19 cellular contexts compared by ENCODE assay signal in the genomic region with DNA sequence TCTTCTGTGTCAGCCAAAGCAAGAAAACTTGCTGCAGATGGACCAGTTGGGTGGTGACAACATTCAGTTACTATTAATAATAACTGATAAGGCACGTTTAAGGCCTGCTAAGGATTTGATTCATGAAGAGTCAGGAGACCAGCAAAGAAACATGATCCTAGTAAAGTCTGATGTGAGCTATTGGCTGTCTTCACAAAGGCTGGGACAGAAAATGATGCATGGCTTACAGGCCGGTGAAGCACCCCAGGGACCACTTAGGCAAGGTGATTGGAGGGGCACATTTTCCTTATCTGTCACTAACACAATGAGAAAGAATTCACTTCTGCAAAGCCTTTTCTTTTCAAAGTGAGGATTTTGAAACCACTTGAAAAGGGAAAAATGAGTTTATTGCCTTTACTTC.
"Had no signal": no experiment of that assay in that cellular context is flagged by ENCODE, and none has a peak within 500 bp of the region (broad histone marks: within the 10 kb centered on the region; RNA-seq: fewer than 3 reads in every experiment).

No MANE protein-coding gene starts in this region.

- H3K27ac Mint-ChIP-seq: activated CD4-positive, alpha-beta memory T cell treated with anti-CD3 and anti-CD28 coated beads, Interleukin-2, amount 10 ng/mL, durations not matched to agents 7 days and 5 days; activated CD4-positive, alpha-beta T cell treated with anti-CD3 and anti-CD28 coated beads for 36 hours; activated T-cell treated with anti-CD3 and anti-CD28 coated beads, Interleukin-2, amount 50 U/mL, for 24 hours; naive thymus-derived CD8-positive, alpha-beta T cell; progenitor cell of endocrine pancreas; stimulated activated naive CD8-positive, alpha-beta T cell treated with anti-CD3 and anti-CD28 coated beads, Interleukin-15, Interleukin-2, amounts not matched to agents 100 ng/mL and 50 ng/mL, for 24 hours; T-helper 17 cell had no signal

- ATAC-seq: activated CD4-positive, alpha-beta T cell treated with anti-CD3 and anti-CD28 coated beads for 36 hours; mucosa of descending colon; naive thymus-derived CD8-positive, alpha-beta T cell; right lobe of liver; T-helper 17 cell had no signal

- H3K9me3 ChIP-seq: mucosa of descending colon, right lobe of liver, suprapubic skin had no signal

- H3K27me3 ChIP-seq: esophagus muscularis mucosa, right lobe of liver, suprapubic skin had no signal

- H3K36me3 ChIP-seq: esophagus muscularis mucosa, right lobe of liver, suprapubic skin had no signal

- H3K4me1 ChIP-seq: esophagus muscularis mucosa, right lobe of liver, suprapubic skin had no signal

- H3K27me3 Mint-ChIP-seq: progenitor cell of endocrine pancreas had no signal

- H3K36me3 Mint-ChIP-seq: naive thymus-derived CD8-positive, alpha-beta T cell had no signal

- H3K27ac ChIP-seq: esophagus muscularis mucosa, right lobe of liver, suprapubic skin had no signal

- DNase-seq: activated CD4-positive, alpha-beta memory T cell treated with anti-CD3 and anti-CD28 coated beads, Interleukin-2, amount 10 ng/mL, durations not matched to agents 7 days and 5 days; activated CD4-positive, alpha-beta T cell treated with anti-CD3 and anti-CD28 coated beads for 36 hours; activated naive CD4-positive, alpha-beta T cell treated with anti-CD3 and anti-CD28 coated beads, Interleukin-2, amount 50 U/mL, for 16 hours; activated T-cell treated with anti-CD3 and anti-CD28 coated beads, Interleukin-2, amount 50 U/mL, for 24 hours; central memory CD4-positive, alpha-beta T cell; cortex of kidney; effector CD4-positive, alpha-beta T cell; hypothalamus; mucosa of descending colon; naive thymus-derived CD8-positive, alpha-beta T cell; nucleus accumbens; right lobe of liver; T-helper 17 cell; trophoblast cell had no signal

- H3K9me3 Mint-ChIP-seq: activated CD4-positive, alpha-beta memory T cell treated with anti-CD3 and anti-CD28 coated beads, Interleukin-2, amount 10 ng/mL, durations not matched to agents 7 days and 5 days; activated T-cell treated with anti-CD3 and anti-CD28 coated beads, Interleukin-2, amount 50 U/mL, for 24 hours; stimulated activated naive CD8-positive, alpha-beta T cell treated with anti-CD3 and anti-CD28 coated beads, Interleukin-15, Interleukin-2, amounts not matched to agents 100 ng/mL and 50 ng/mL, for 24 hours had no signal

- H3K4me1 Mint-ChIP-seq: activated CD4-positive, alpha-beta memory T cell treated with anti-CD3 and anti-CD28 coated beads, Interleukin-2, amount 10 ng/mL, durations not matched to agents 7 days and 5 days; activated CD4-positive, alpha-beta T cell treated with anti-CD3 and anti-CD28 coated beads for 36 hours; naive thymus-derived CD8-positive, alpha-beta T cell; T-helper 17 cell had no signal

- H3K4me3 Mint-ChIP-seq: activated CD4-positive, alpha-beta memory T cell treated with anti-CD3 and anti-CD28 coated beads, Interleukin-2, amount 10 ng/mL, durations not matched to agents 7 days and 5 days; activated CD4-positive, alpha-beta T cell treated with anti-CD3 and anti-CD28 coated beads for 36 hours; activated T-cell treated with anti-CD3 and anti-CD28 coated beads, Interleukin-2, amount 50 U/mL, for 24 hours; naive thymus-derived CD8-positive, alpha-beta T cell; stimulated activated naive CD8-positive, alpha-beta T cell treated with anti-CD3 and anti-CD28 coated beads, Interleukin-15, Interleukin-2, amounts not matched to agents 100 ng/mL and 50 ng/mL, for 24 hours; T-helper 17 cell had no signal

- H3K4me3 ChIP-seq: esophagus muscularis mucosa, lung, mucosa of descending colon, right lobe of liver, suprapubic skin had no signal
